ENCODE assay signal across 1 cellular context in the genomic region with DNA sequence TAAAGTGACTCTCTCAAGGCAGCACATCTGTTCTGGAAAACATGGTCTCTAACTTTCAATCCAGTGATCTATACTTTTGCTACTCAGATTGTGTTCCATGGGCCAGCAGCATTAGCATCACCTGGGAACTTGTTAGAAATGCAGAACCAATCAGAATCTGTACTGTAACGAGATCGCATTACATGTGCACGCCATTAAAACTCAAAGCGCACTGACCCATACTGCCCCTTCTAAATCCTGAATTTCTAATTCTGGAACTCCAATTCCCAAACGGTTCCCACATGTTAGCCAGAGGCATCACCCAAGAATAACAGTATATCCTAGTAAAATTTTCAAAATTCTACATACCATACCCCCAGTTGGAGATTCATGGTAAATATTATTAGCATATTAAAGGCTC.
TF ChIP-seq lines count a peak whose summit lies in the region.

No MANE protein-coding gene starts in this region.

TF ChIP-seq in H1, 55 proteins besides CTCF, POLR2A, EP300 and RAD21:
- TF ChIP-seq ZNF274 (IDR thresholded peaks at IDR 0.05; ENCODE audit: borderline replicate concordance, extremely low read depth, low read length), result no peak
